ENCODE assay signal across 8 cellular contexts in the genomic region with DNA sequence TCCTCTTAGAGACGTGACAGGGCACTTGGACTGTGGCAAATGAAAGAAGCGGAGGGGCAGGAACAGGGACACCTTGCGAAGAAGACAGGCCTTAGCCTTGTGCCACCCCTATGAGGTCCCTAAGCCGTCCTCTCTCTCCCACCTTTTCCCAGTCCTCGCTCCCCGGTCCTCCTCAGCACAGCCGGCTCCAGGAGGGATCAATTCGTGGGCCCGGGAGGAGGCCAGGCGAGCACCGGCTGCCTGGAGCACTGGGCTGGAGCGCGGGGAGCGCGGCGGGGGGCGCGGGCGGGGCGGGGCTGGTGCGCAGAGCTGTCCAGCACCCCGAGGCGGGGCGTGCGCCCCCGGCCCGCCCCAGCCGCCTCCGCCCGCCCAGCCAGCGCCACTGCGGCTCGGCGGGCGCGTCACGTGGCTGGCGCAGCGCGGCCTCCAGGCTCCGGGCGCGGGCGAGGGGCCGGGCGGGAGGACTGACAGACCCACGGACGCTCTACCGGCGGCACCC. TPM values are rescaled to one million over a fixed set of nuclear protein-coding genes. Genes with fewer than 3 reads are reported as not detected.
A peak's percentile ranks its signal among the peaks of the same experiment; 100 is the strongest.
DNase-seq lines count a peak whose midpoint lies in the region; ATAC-seq and TF ChIP-seq lines count a peak whose summit lies in the region.

A gene with protein sequence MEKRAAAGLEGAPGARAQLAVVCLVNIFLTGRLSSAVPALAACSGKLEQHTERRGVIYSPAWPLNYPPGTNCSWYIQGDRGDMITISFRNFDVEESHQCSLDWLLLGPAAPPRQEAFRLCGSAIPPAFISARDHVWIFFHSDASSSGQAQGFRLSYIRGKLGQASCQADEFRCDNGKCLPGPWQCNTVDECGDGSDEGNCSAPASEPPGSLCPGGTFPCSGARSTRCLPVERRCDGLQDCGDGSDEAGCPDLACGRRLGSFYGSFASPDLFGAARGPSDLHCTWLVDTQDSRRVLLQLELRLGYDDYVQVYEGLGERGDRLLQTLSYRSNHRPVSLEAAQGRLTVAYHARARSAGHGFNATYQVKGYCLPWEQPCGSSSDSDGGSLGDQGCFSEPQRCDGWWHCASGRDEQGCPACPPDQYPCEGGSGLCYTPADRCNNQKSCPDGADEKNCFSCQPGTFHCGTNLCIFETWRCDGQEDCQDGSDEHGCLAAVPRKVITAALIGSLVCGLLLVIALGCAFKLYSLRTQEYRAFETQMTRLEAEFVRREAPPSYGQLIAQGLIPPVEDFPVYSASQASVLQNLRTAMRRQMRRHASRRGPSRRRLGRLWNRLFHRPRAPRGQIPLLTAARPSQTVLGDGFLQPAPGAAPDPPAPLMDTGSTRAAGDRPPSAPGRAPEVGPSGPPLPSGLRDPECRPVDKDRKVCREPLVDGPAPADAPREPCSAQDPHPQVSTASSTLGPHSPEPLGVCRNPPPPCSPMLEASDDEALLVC (plus strand): TSS at position 467 of the 499 bp plus-strand sequence. CDS start 456 bp downstream, outside the sequence.

- H3K4me1 ChIP-seq in body of pancreas (peaks cover 18% of the 10 kb centered on the region), sigmoid colon (peaks cover 0 to 20% (median 13%) of the 10 kb centered on the region in 4 donors)

- no peaks in the 10 kb centered on the region for H3K27me3 ChIP-seq in body of pancreas
- no peaks in the 10 kb centered on the region for H3K27me3 ChIP-seq in sigmoid colon

- DNase-seq in ELF-1 (ENCODE audit: low read depth, low spot score): peak; percentile 14
- DNase-seq in NCI-H1930 (lab: John Stamatoyannopoulos, UW): peak; percentile 15 to 64
- peak; percentile 41 to 72 (median 54) for DNase-seq in body of pancreas
- peak; percentile 85 for DNase-seq in iPS-NIHi11 (ENCODE audit: low spot score)
- no peak for DNase-seq in sigmoid colon

- ATAC-seq in body of pancreas (peak; percentile 76), GM18909 (IDR thresholded peaks at IDR 0.05; ENCODE audit: poor library complexity, unreplicated experiment) (no peak), GM19452 (IDR thresholded peaks at IDR 0.05; ENCODE audit: unreplicated experiment) (no peak), HG02884 (IDR thresholded peaks at IDR 0.05; ENCODE audit: unreplicated experiment) (no peak)

- intact Hi-C loops in body of pancreas (cut with DNase I) (no loop called here), sigmoid colon (cut with DNase I) (loop anchor here (1.0 to 2.0 kb wide), 2 partner anchors 15 to 109 kb away; partner anchors contain the start of gene CEBPA)

- H3K9me3 ChIP-seq in body of pancreas (no peaks in the 10 kb centered on the region), sigmoid colon (no peaks in the 10 kb centered on the region)

- no peak for TF ChIP-seq CTCF in body of pancreas (IDR thresholded peaks at IDR 0.05)
- TF ChIP-seq CTCF in sigmoid colon (IDR thresholded peaks at IDR 0.05): no peak

- H3K4me3 ChIP-seq in body of pancreas (peak within 1 kb of the TSS; percentile 15 to 64), sigmoid colon (peak within 1 kb of the TSS; percentile 49 to 86 (median 78))

- H3K36me3 ChIP-seq in body of pancreas (replicated peaks in 1 of 2; ENCODE audit: insufficient read depth in 1 of 2, low read depth in 2 of 2): no peaks in the 10 kb centered on the region
- peaks cover 0 to 22% (median 0%) of the 10 kb centered on the region in 4 donors for H3K36me3 ChIP-seq in sigmoid colon

- no peak for TF ChIP-seq EP300 in sigmoid colon (IDR thresholded peaks at IDR 0.05)

- WGBS in body of pancreas, 2 donors: 4% methylated on average over 25 of the region's 50 CpGs; no CpG with 5 or more reads in 1 of the 2 donors
- 4 to 5% methylated on average over 50 of the region's 50 CpGs for WGBS in sigmoid colon, 2 donors

- H3K27ac ChIP-seq in body of pancreas (peak within 1 kb of the TSS in 2 of 4 donors; percentile 3 to 43), sigmoid colon (peak within 1 kb of the TSS; percentile 69 to 76 (median 75))

- TF ChIP-seq POLR2A in body of pancreas (IDR thresholded peaks at IDR 0.05): no peak
- TF ChIP-seq POLR2A in sigmoid colon (IDR thresholded peaks at IDR 0.05): no peak

RNA-seq across cellular contexts. Expression of the gene that starts here (rescaled TPM):
- 10 to 100 TPM; 18.1 to 23.3 TPM for total RNA-seq in body of pancreas
- 10 to 100 TPM; 17.1 to 31.5 (median 21.8) TPM for total RNA-seq in sigmoid colon
- polyA plus RNA-seq in sigmoid colon: 10 to 100 TPM in 1 of 3 donors, 1 to 10 TPM in 2; 3.9 to 10.3 (median 9.6) TPM
